In the genomic region with DNA sequence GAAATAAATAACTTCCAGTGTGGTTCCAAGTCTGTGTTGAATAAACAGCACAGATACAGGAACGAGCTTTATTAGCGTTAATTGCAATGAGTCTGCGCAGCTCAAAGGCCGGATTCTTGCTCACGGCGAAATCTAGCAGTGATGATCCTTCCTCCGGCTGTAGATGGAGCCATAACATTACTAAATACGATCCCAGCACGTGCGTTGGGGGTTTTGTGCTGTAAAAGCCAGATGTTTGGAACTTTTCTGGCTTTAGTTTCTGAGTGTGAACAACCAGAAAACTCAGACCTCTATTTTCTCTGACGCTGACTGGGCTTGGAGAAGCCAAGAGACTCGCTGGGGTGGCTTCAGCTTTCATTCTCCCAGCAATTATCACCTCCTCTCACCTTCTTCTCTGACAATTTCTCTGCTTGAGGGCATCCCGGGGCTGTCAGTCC, we compare ENCODE assay signal across 8 cellular contexts. TPM values are rescaled to one million over a fixed set of nuclear protein-coding genes. Genes with fewer than 3 reads are reported as not detected.
DNase-seq lines count a peak whose midpoint lies in the region; ATAC-seq and TF ChIP-seq lines count a peak whose summit lies in the region.

No MANE protein-coding gene starts in this region.

- H3K9me3 ChIP-seq in A673 (ENCODE audit: low read depth, low read length, poor library complexity, severe bottlenecking), result no peaks in the 10 kb centered on the region

- H3K4me1 ChIP-seq in A673 (ENCODE audit: insufficient read depth, low read length, poor library complexity, severe bottlenecking), result no peaks in the 10 kb centered on the region

- no peak overlapping the region for H3K27ac ChIP-seq in A673 (ENCODE audit: low read depth, low read length, poor library complexity, severe bottlenecking)

- TF ChIP-seq CTCF in A673 (conservative IDR thresholded peaks at IDR 0.05; ENCODE audit: low read depth, low read length), result peak; percentile 85
- peak; percentile 61 for TF ChIP-seq CTCF in WI38 (IDR thresholded peaks at IDR 0.05; ENCODE audit: low read depth, low read length)

- peak; percentile 89 for ATAC-seq in GM18502 (IDR thresholded peaks at IDR 0.05; ENCODE audit: poor library complexity, unreplicated experiment)
- ATAC-seq in HG03060 (IDR thresholded peaks at IDR 0.05; ENCODE audit: low read depth, unreplicated experiment), result peak; percentile 75

- no peak overlapping the region for H3K4me3 ChIP-seq in A673 (ENCODE audit: low read depth, low read length, poor library complexity, severe bottlenecking)
- no peak overlapping the region for H3K4me3 ChIP-seq in WI38 (ENCODE audit: low read depth, low read length)

- peak; percentile 90 for DNase-seq in A673 (ENCODE audit: low spot score)
- DNase-seq in NCI-H2196 treated with DMSO at 0.1 percent for 48 hours (lab: John Stamatoyannopoulos, UW; ENCODE audit: unreplicated experiment), result peak; percentile 32
- DNase-seq in cerebellar cortex (ENCODE audit: low spot score), result peak; percentile 50
- peak; percentile 93 for DNase-seq in left kidney (ENCODE audit: low read depth, low spot score)
- DNase-seq in stimulated activated CD4-positive, alpha-beta T cell treated with anti-CD3 and anti-CD28 coated beads, Interleukin-4, amount 100 ng/mL, for 1 hour, result peak; percentile 35

- CTCF ChIA-PET in A673 (lab: Charles Lee), result interaction anchor here (0.6 to 0.7 kb wide), 9 partner anchors 204 to 1915 kb away, joined by 3 to 6 read pairs (median 3); no protein-coding TSS in a partner anchor

- intact Hi-C loops in A673 (cut with micrococcal nuclease; ENCODE audit: unreplicated experiment), result loop anchor here (5.0 kb wide), 3 partner anchors 222 to 1912 kb away; no protein-coding TSS in a partner anchor

- H3K36me3 ChIP-seq in A673 (ENCODE audit: insufficient read depth, low read length, poor library complexity, severe bottlenecking), result no peaks in the 10 kb centered on the region

- no TSS peak for BruUV-seq in A673 (replicated peaks; lab: Mats Ljungman, UMichigan)

- POLR2A ChIA-PET in A673 (lab: Charles Lee; ENCODE audit: low non-redundant PET), result no interaction called here

- no peaks in the 10 kb centered on the region for H3K27me3 ChIP-seq in A673 (replicated peaks; ENCODE audit: insufficient read depth, low read depth, low read length, poor library complexity)

RNA-seq across cellular contexts. Expression of gene AKTIP, which starts 47.0 kb away (rescaled TPM):
- total RNA-seq in A673 (2021), result 15.0 and 20.3 TPM in 2 replicates

Comparison
In these comparisons a context has a peak if more than half of its experiments do, and no peak if none do; other contexts are left out.
1. DNase-seq: peak in every context shown above with its lines; median percentile 93 in left kidney; 90 in A673; 50 in cerebellar cortex; 35 in stimulated activated CD4-positive, alpha-beta T cell treated with anti-CD3 and anti-CD28 coated beads, Interleukin-4, amount 100 ng/mL, for 1 hour; 32 in NCI-H2196 treated with DMSO at 0.1 percent for 48 hours.